ENCODE assay signal across 1 cellular context in genomic region chrX:88024022-88024421, GRCh38.
TF ChIP-seq lines count a peak whose summit lies in the region.

No MANE protein-coding gene starts in this region.

TF ChIP-seq in HepG2, 621 proteins besides CTCF, POLR2A, EP300 and RAD21 (continued from another document):
- TF ChIP-seq ZNF609 (CRISPR knock-in tag; IDR thresholded peaks at IDR 0.05; ENCODE audit: borderline replicate concordance) (no peak), THAP9 (CRISPR knock-in tag; IDR thresholded peaks at IDR 0.05; ENCODE audit: borderline replicate concordance) (no peak), ZBTB40 (IDR thresholded peaks at IDR 0.05) (no peak), ZBTB40 (CRISPR knock-in tag; IDR thresholded peaks at IDR 0.05) (no peak)
